Comparison of ENCODE assay signal across 1 cellular context in the genomic region with DNA sequence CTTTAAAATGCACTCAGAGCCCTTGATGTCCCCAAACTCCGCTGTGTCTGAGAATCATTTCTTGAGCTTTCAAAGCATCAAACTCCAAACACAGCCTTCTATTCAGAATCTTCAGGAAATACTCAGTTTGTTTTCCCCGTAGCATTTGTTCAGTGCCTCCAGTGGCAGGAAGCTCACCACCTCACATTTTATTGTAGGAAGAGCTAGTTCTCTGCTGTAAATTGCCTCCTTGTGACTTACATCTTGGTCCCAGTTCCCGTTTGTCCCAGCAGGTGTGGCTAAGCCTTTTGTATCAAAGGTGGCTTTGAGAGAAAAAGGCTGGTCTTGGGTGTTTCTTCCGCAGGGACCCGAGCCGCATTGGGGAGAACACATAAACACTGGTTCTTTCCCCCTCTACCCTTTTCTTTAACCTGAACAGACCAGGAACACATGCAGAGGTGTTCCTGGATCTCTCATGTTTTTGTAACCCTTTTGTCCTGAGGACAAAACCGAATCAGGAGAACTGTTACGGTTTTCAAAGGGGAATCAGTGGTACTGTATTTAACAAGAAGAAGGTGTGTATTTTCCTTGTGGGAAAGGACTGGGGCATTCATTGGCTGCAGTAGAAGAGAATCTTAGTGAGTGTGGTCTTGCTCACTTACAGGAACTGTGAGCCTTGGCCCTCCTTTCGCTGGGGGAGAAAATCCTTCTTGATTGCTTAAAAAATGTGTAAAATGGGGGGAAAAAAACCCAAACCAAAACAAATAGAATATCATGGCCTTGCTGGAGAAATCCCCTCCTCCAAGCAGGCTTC.
TF ChIP-seq lines count a peak whose summit lies in the region.

No MANE protein-coding gene starts in this region.

TF ChIP-seq in SK-N-SH, 30 proteins besides CTCF, POLR2A, EP300 and RAD21 (continued from another document):
- TF ChIP-seq, protein P1, sequence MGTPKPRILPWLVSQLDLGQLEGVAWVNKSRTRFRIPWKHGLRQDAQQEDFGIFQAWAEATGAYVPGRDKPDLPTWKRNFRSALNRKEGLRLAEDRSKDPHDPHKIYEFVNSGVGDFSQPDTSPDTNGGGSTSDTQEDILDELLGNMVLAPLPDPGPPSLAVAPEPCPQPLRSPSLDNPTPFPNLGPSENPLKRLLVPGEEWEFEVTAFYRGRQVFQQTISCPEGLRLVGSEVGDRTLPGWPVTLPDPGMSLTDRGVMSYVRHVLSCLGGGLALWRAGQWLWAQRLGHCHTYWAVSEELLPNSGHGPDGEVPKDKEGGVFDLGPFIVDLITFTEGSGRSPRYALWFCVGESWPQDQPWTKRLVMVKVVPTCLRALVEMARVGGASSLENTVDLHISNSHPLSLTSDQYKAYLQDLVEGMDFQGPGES (IDR thresholded peaks at IDR 0.05; ENCODE audit: low read depth, low read length): no peak
- TF ChIP-seq TCF12 (IDR thresholded peaks at IDR 0.05) (no peak), FOXM1 (IDR thresholded peaks at IDR 0.05; ENCODE audit: low read depth) (no peak), EZH2phosphoT487 (IDR thresholded peaks at IDR 0.05; ENCODE audit: borderline replicate concordance, low read depth) (no peak), POLR2AphosphoS5 (IDR thresholded peaks at IDR 0.05; ENCODE audit: low read depth, low read length) (no peak)
- TF ChIP-seq, protein P2, sequence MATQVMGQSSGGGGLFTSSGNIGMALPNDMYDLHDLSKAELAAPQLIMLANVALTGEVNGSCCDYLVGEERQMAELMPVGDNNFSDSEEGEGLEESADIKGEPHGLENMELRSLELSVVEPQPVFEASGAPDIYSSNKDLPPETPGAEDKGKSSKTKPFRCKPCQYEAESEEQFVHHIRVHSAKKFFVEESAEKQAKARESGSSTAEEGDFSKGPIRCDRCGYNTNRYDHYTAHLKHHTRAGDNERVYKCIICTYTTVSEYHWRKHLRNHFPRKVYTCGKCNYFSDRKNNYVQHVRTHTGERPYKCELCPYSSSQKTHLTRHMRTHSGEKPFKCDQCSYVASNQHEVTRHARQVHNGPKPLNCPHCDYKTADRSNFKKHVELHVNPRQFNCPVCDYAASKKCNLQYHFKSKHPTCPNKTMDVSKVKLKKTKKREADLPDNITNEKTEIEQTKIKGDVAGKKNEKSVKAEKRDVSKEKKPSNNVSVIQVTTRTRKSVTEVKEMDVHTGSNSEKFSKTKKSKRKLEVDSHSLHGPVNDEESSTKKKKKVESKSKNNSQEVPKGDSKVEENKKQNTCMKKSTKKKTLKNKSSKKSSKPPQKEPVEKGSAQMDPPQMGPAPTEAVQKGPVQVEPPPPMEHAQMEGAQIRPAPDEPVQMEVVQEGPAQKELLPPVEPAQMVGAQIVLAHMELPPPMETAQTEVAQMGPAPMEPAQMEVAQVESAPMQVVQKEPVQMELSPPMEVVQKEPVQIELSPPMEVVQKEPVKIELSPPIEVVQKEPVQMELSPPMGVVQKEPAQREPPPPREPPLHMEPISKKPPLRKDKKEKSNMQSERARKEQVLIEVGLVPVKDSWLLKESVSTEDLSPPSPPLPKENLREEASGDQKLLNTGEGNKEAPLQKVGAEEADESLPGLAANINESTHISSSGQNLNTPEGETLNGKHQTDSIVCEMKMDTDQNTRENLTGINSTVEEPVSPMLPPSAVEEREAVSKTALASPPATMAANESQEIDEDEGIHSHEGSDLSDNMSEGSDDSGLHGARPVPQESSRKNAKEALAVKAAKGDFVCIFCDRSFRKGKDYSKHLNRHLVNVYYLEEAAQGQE (IDR thresholded peaks at IDR 0.05; ENCODE audit: low read depth, low read length): no peak
